ENCODE assay signal across 18 cellular contexts in the genomic region with DNA sequence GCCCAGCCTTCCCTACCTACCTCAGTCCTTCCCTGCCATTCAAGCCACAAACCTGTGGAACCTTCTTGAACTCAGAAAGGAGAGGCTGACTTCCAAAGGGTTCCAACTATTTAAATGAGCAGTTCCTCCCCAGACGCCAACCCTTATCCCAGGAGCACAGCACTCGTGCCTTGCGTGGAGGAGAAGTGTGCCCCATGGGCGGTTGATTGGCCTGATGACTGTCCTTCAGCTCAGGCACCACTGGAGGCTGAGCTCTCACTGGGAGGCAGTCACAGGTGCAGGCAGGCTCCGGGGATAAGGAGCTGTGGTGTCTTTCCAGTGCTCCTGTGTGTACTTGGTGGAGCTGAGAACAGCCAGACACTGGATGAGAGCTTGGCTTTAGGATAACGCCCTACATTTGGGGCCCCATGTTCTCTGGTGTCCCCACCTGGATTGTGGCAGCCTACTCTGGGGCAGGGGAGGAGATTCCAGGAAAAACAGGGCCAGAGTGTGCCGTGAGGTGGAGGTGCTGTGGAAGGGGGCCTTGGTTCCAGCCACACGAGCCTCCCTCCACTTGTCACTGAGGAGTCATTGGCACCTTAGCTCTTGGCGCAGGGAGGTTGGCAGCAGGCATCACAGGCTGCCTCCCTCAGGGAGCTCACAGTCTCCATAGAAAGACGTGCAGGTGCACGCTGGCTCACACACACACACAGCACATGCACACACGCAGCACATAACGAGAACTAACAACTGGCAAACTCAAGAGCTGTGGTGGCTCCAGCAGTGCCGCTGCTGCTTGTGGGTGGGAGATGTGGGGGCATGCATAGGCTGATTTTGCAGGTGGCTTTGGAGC.
"Had no signal": no experiment of that assay in that cellular context is flagged by ENCODE, and none has a peak within 500 bp of the region (broad histone marks: within the 10 kb centered on the region; RNA-seq: fewer than 3 reads in every experiment).

No MANE protein-coding gene starts in this region.

- FAIRE-seq: keratinocyte had no signal

- DNase-seq: activated CD4-positive, alpha-beta memory T cell treated with anti-CD3 and anti-CD28 coated beads for 36 hours; activated naive CD8-positive, alpha-beta T cell treated with anti-CD3 and anti-CD28 coated beads for 36 hours; amygdala; body of pancreas; dermis blood vessel endothelial cell; effector memory CD8-positive, alpha-beta T cell; gastrocnemius medialis; mucosa of descending colon; naive thymus-derived CD4-positive, alpha-beta T cell; nucleus accumbens; stimulated activated CD4-positive, alpha-beta T cell treated with anti-CD3 and anti-CD28 coated beads, Interleukin-4, amount 100 ng/mL, for 4 hours; stimulated activated CD8-positive, alpha-beta memory T cell treated with anti-CD3 and anti-CD28 coated beads, Interleukin-4, amount 100 ng/mL, for 48 hours; stimulated activated naive CD8-positive, alpha-beta T cell treated with anti-CD3 and anti-CD28 coated beads, Interleukin-15, Interleukin-2, amounts not matched to agents 100 U/mL and 50 U/mL, for 24 hours; trophoblast cell; WERI-Rb-1 had no signal

- ATAC-seq: body of pancreas; effector memory CD8-positive, alpha-beta T cell; gastrocnemius medialis; mucosa of descending colon; naive thymus-derived CD4-positive, alpha-beta T cell; SK-N-SH treated with all-trans-retinoic acid at 6 μM for 48 hours; stimulated activated naive CD8-positive, alpha-beta T cell treated with anti-CD3 and anti-CD28 coated beads, Interleukin-15, Interleukin-2, amounts not matched to agents 100 U/mL and 50 U/mL, for 24 hours had no signal

- H3K4me1 ChIP-seq: gastrocnemius medialis had no signal

- H3K4me3 ChIP-seq: body of pancreas, gastrocnemius medialis, mucosa of descending colon, skin epidermis had no signal

- H3K9me3 ChIP-seq: body of pancreas, gastrocnemius medialis, mucosa of descending colon had no signal

- H3K27ac ChIP-seq: body of pancreas, gastrocnemius medialis, skin epidermis, WERI-Rb-1 had no signal

- H3K36me3 ChIP-seq: gastrocnemius medialis, WERI-Rb-1 had no signal
